Comparison of ENCODE assay signal across 1 cellular context in genomic region chr3:150603090-150603887, GRCh38.
TF ChIP-seq lines count a peak whose summit lies in the region.

Gene SELENOT, plus strand, starts transcription at chr3:150603321. Its CDS starts 42 bp downstream, at chr3:150603363.

TF ChIP-seq in HepG2, 621 proteins besides CTCF, POLR2A, EP300 and RAD21 (continued from another document and continues in another):
- no peak for TF ChIP-seq HNF4G (IDR thresholded peaks at IDR 0.05; ENCODE audit: borderline replicate concordance, low read depth, low read length)
- TF ChIP-seq HNF4G (CRISPR knock-in tag; IDR thresholded peaks at IDR 0.05; ENCODE audit: borderline replicate concordance, low read depth) = 0 out of 2 replicates have a peak, but pooled peaks have one; percentile 48
- TF ChIP-seq ZBTB14 (CRISPR knock-in tag; IDR thresholded peaks at IDR 0.05) = peak; percentile 45; the same call in 1 of the 2 replicates
- TF ChIP-seq ARNT (IDR thresholded peaks at IDR 0.05) = no peak
- TF ChIP-seq IRF9 (CRISPR knock-in tag; IDR thresholded peaks at IDR 0.05; ENCODE audit: borderline replicate concordance) = peak; percentile 78; the same call in 1 of the 2 replicates
- no peak for TF ChIP-seq NFE2L2 (IDR thresholded peaks at IDR 0.05; ENCODE audit: low read length)
- no peak; the same call in 1 of the 2 replicates for TF ChIP-seq CREM (IDR thresholded peaks at IDR 0.05)
- 0 out of 2 replicates have a peak, but pooled peaks have one; percentile 8 for TF ChIP-seq CREM (CRISPR knock-in tag; IDR thresholded peaks at IDR 0.05)
- TF ChIP-seq FOXC1 (CRISPR knock-in tag; IDR thresholded peaks at IDR 0.05; ENCODE audit: borderline replicate concordance) = peak; percentile 77; the same call in 1 of the 2 replicates
- TF ChIP-seq ARID2 (CRISPR knock-in tag; IDR thresholded peaks at IDR 0.05; ENCODE audit: borderline replicate concordance) = peak; percentile 97
- peak; percentile 91 for TF ChIP-seq KLF6 (CRISPR knock-in tag; IDR thresholded peaks at IDR 0.05)
- TF ChIP-seq ZFP36 (IDR thresholded peaks at IDR 0.05; ENCODE audit: borderline replicate concordance, low read depth, low read length, partially characterized antibody) = no peak
- TF ChIP-seq, protein P1, sequence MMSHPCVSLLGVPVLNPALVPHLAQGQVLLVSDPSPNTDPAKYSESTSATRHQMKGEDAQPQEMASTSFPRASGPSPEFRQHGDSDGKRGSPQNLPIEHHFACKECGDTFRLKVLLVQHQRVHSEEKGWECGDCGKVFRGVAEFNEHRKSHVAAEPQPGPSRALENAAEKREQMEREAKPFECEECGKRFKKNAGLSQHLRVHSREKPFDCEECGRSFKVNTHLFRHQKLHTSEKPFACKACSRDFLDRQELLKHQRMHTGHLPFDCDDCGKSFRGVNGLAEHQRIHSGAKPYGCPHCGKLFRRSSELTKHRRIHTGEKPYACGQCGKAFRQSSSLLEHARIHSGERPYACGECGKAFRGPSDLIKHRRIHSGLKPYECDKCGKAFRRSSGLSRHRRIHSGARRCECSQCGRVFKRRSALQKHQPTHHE (CRISPR knock-in tag; IDR thresholded peaks at IDR 0.05; ENCODE audit: borderline replicate concordance) = peak; percentile 81; the same call in 1 of the 2 replicates
- TF ChIP-seq MXD4 (CRISPR knock-in tag; IDR thresholded peaks at IDR 0.05) = 0 out of 2 replicates have a peak, but pooled peaks have one; percentile 38
- peak; percentile 88; the same call in 1 of the 2 replicates for TF ChIP-seq ZSCAN20 (CRISPR knock-in tag; IDR thresholded peaks at IDR 0.05; ENCODE audit: borderline replicate concordance)
- TF ChIP-seq ZNF17 (CRISPR knock-in tag; IDR thresholded peaks at IDR 0.05) = peak; percentile 85
- TF ChIP-seq FOXO4 (CRISPR knock-in tag; conservative IDR thresholded peaks at IDR 0.05) = no peak
- TF ChIP-seq ZNF543 (CRISPR knock-in tag; IDR thresholded peaks at IDR 0.05) = no peak
- peak; percentile 82 for TF ChIP-seq SRY (CRISPR knock-in tag; IDR thresholded peaks at IDR 0.05)
- peak; percentile 84 for TF ChIP-seq MEIS2 (CRISPR knock-in tag; IDR thresholded peaks at IDR 0.05)
- TF ChIP-seq TBL1XR1 (IDR thresholded peaks at IDR 0.05; ENCODE audit: borderline replicate concordance, low read length, partially characterized antibody) = no peak
- TF ChIP-seq ZNF562 (CRISPR knock-in tag; IDR thresholded peaks at IDR 0.05; ENCODE audit: borderline replicate concordance) = no peak
- peak; percentile 47 for TF ChIP-seq SKI (IDR thresholded peaks at IDR 0.05; ENCODE audit: partially characterized antibody)
- peak; percentile 74 for TF ChIP-seq FOSL2 (CRISPR knock-in tag; IDR thresholded peaks at IDR 0.05)
- peak; percentile 49; the same call in 1 of the 2 replicates for TF ChIP-seq ZMYM2 (CRISPR knock-in tag; IDR thresholded peaks at IDR 0.05)
- TF ChIP-seq ZNF121 (CRISPR knock-in tag; IDR thresholded peaks at IDR 0.05) = peak; percentile 67
- TF ChIP-seq REPIN1 (CRISPR knock-in tag; IDR thresholded peaks at IDR 0.05; ENCODE audit: borderline replicate concordance, low read depth) = peak; percentile 94
- no peak; the same call in 1 of the 2 replicates for TF ChIP-seq ZNF609 (CRISPR knock-in tag; IDR thresholded peaks at IDR 0.05; ENCODE audit: borderline replicate concordance)
- peak; percentile 44 for TF ChIP-seq ZNF503 (CRISPR knock-in tag; IDR thresholded peaks at IDR 0.05)
- TF ChIP-seq DNMT3B (CRISPR knock-in tag; conservative IDR thresholded peaks at IDR 0.05) = peak; percentile 18; the same call in 1 of the 2 replicates
- no peak for TF ChIP-seq SP1 (IDR thresholded peaks at IDR 0.05)
- TF ChIP-seq SP1 (CRISPR knock-in tag; IDR thresholded peaks at IDR 0.05) = no peak; the same call in none of the 2 replicates
- no peak; the same call in 1 of the 2 replicates for TF ChIP-seq THAP8 (CRISPR knock-in tag; IDR thresholded peaks at IDR 0.05; ENCODE audit: borderline replicate concordance)
- TF ChIP-seq ZNF235 (CRISPR knock-in tag; IDR thresholded peaks at IDR 0.05; ENCODE audit: borderline replicate concordance) = no peak; the same call in 1 of the 2 replicates
- TF ChIP-seq ZNF318 (CRISPR knock-in tag; IDR thresholded peaks at IDR 0.05) = no peak
- peak; percentile 86; the same call in 1 of the 2 replicates for TF ChIP-seq ZNF451 (CRISPR knock-in tag; IDR thresholded peaks at IDR 0.05)
- no peak for TF ChIP-seq TGIF2 (CRISPR knock-in tag; IDR thresholded peaks at IDR 0.05)
- TF ChIP-seq KAT8 (CRISPR knock-in tag; IDR thresholded peaks at IDR 0.05) = peak; percentile 89
- no peak for TF ChIP-seq ZNF740 (CRISPR knock-in tag; IDR thresholded peaks at IDR 0.05)
- TF ChIP-seq SRF (IDR thresholded peaks at IDR 0.05; ENCODE audit: low read depth, low read length) = no peak
